In genomic region chr3:124373524-124373923, GRCh38 we compare ENCODE assay signal across 16 cellular contexts.
DNase-seq lines count a peak whose midpoint lies in the region; ATAC-seq, FAIRE-seq and TF ChIP-seq lines count a peak whose summit lies in the region.
"Had no signal": no experiment of that assay in that cellular context is flagged by ENCODE, and none has a peak within 500 bp of the region (broad histone marks: within the 10 kb centered on the region; RNA-seq: fewer than 3 reads in every experiment).

No MANE protein-coding gene starts in this region.

- H3K79me2 ChIP-seq in GM12878 (ENCODE audit: control insufficient read depth, insufficient read depth, low read length): no peaks in the 10 kb centered on the region
- H3K79me2 ChIP-seq in SK-N-SH (ENCODE audit: insufficient read depth): no peaks in the 10 kb centered on the region

- WGBS in GM12878 (ENCODE audit: insufficient coverage, insufficient replicate concordance, low lambda C conversion rate, missing lambda C conversion rate): 0% methylated on average over 2 of the region's 2 CpGs
- 74% methylated on average over 2 of the region's 2 CpGs for WGBS in SK-N-SH (ENCODE audit: low lambda C conversion rate)

- peak; percentile 32 for DNase-seq in GM12878 (ENCODE audit: low read depth, low spot score)
- DNase-seq in SK-N-SH: no peak
- DNase-seq in globus pallidus (ENCODE audit: low spot score): no peak
- DNase-seq in NCI-H2196 treated with DMSO at 0.1 percent for 48 hours (lab: John Stamatoyannopoulos, UW; ENCODE audit: unreplicated experiment): no peak
- DNase-seq: activated naive CD4-positive, alpha-beta T cell treated with anti-CD3 and anti-CD28 coated beads, Interleukin-2, amount 10 ng/mL, durations not matched to agents 7 days and 5 days; Caco-2; heart left ventricle; MG63; NCI-H1930; right cardiac atrium had no signal

- peak; percentile 56 for ATAC-seq in GM18498 (IDR thresholded peaks at IDR 0.05; ENCODE audit: unreplicated experiment)
- ATAC-seq in GM19452 (IDR thresholded peaks at IDR 0.05; ENCODE audit: unreplicated experiment): peak; percentile 71
- peak; percentile 67 for ATAC-seq in HG02981 (IDR thresholded peaks at IDR 0.05; ENCODE audit: unreplicated experiment)
- ATAC-seq in GM12878: peak; percentile 98
- ATAC-seq: heart left ventricle, right cardiac atrium had no signal

- CTCF ChIA-PET in GM12878 (lab: Yijun Ruan, JAX) (no interaction called here), SK-N-SH (lab: Yijun Ruan, JAX) (no interaction called here)

- H3K9ac ChIP-seq in GM12878 (ENCODE audit: control insufficient read depth, insufficient read depth, low read length): no peak overlapping the region
- H3K9ac ChIP-seq in SK-N-SH: no peak overlapping the region

- no peaks in the 10 kb centered on the region for H4K20me1 ChIP-seq in GM12878 (ENCODE audit: control insufficient read depth, insufficient read depth)
- no peaks in the 10 kb centered on the region for H4K20me1 ChIP-seq in SK-N-SH (ENCODE audit: insufficient read depth)

- RAD21 ChIA-PET in GM12878 (lab: Charles Lee; ENCODE audit: unreplicated experiment): interaction anchor here (1.0 kb wide), 1 partner anchor 55 kb away, joined by 3 read pairs; no protein-coding TSS in a partner anchor

- H3K36me3 ChIP-seq in GM12878 (ENCODE audit: control insufficient read depth in 2 of 2, insufficient read depth in 2 of 2, low read length in 1 of 2) (no peaks in the 10 kb centered on the region), SK-N-SH (replicated peaks in 1 of 2; ENCODE audit: control insufficient read depth in 1 of 2, insufficient read depth in 2 of 2, low read length in 1 of 2) (peaks cover 4 to 12% of the 10 kb centered on the region in 2 experiments)
- H3K36me3 ChIP-seq: esophagus muscularis mucosa, heart left ventricle, MG63, neutrophil had no signal

- in situ Hi-C loops in GM12878 (cut with MboI): no loop called here

- no peaks in the 10 kb centered on the region for H3K9me2 ChIP-seq in SK-N-SH

- H3K9me3 ChIP-seq in GM12878 (replicated peaks; ENCODE audit: control insufficient read depth, insufficient read depth, low read length): no peaks in the 10 kb centered on the region; the same call in 1 of the 3 replicates
- H3K9me3 ChIP-seq in SK-N-SH: no peaks in the 10 kb centered on the region
- H3K9me3 ChIP-seq: esophagus muscularis mucosa, MG63, neutrophil had no signal

- H3K4me2 ChIP-seq in GM12878 (ENCODE audit: control insufficient read depth, insufficient read depth) (no peak overlapping the region), SK-N-SH (no peak overlapping the region)

- H3K27ac ChIP-seq in GM12878 (ENCODE audit: control insufficient read depth, insufficient read depth): peak overlapping the region; percentile 23; the same call in 1 of the 2 replicates
- H3K27ac ChIP-seq in SK-N-SH (ENCODE audit: low read depth in 2 of 2, low read length in 1 of 2): no peak overlapping the region; a peak in 1 of 4 replicates
- H3K27ac ChIP-seq: esophagus muscularis mucosa, heart left ventricle, neutrophil had no signal

- no peak for TF ChIP-seq CTCF in GM12878 (IDR thresholded peaks at IDR 0.05 in 2 of 3, conservative IDR thresholded peaks at IDR 0.05 in 1 of 3; ENCODE audit: control insufficient read depth in 2 of 3, extremely low read depth in 1 of 3, insufficient read depth in 1 of 3, low read depth in 3 of 3, low read length in 3 of 3)
- TF ChIP-seq CTCF in SK-N-SH (IDR thresholded peaks at IDR 0.05): no peak

- no peak for TF ChIP-seq POLR2A in GM12878 (IDR thresholded peaks at IDR 0.05; ENCODE audit: low read depth, low read length)

- SMC1A ChIA-PET in GM12878 (lab: Charles Lee; ENCODE audit: uncharacterized antibody, unreplicated experiment): no interaction called here

- H3F3A ChIP-seq in SK-N-SH (replicated peaks; ENCODE audit: insufficient read depth): peaks cover 9% of the 10 kb centered on the region

- H2AFZ ChIP-seq in GM12878 (ENCODE audit: control insufficient read depth, low read depth, low read length): no peak overlapping the region
- H2AFZ ChIP-seq in SK-N-SH (ENCODE audit: low read depth): no peak overlapping the region

- no peak overlapping the region for H3K4me3 ChIP-seq in GM12878
- no peak overlapping the region for H3K4me3 ChIP-seq in SK-N-SH (ENCODE audit: low read depth in 2 of 2, low read length in 1 of 2)
- H3K4me3 ChIP-seq: esophagus muscularis mucosa, heart left ventricle, MG63 had no signal

- TF ChIP-seq RAD21 in GM12878 (IDR thresholded peaks at IDR 0.05; ENCODE audit: insufficient read depth, low read depth, low read length): no peak
- no peak for TF ChIP-seq RAD21 in SK-N-SH (IDR thresholded peaks at IDR 0.05; ENCODE audit: low read length)

- H3K27me3 ChIP-seq in GM12878 (replicated peaks in 1 of 2; ENCODE audit: control insufficient read depth in 2 of 2, insufficient read depth in 2 of 2, low read length in 1 of 2) (no peaks in the 10 kb centered on the region), SK-N-SH (ENCODE audit: insufficient read depth) (no peaks in the 10 kb centered on the region)
- H3K27me3 ChIP-seq: esophagus muscularis mucosa, heart left ventricle, neutrophil had no signal

- BruUV-seq in GM12878 (replicated peaks; lab: Mats Ljungman, UMichigan): no TSS peak

- POLR2A ChIA-PET in GM12878 (lab: Charles Lee) (no interaction called here), SK-N-SH (lab: Yijun Ruan, JAX) (interaction anchor here (0.6 kb wide), 1 partner anchor 209 kb away, joined by 3 read pairs; no protein-coding TSS in a partner anchor)

- intact Hi-C loops in GM12878 (cut with micrococcal nuclease; ENCODE audit: unreplicated experiment): no loop called here

- H3K4me1 ChIP-seq in GM12878 (ENCODE audit: control insufficient read depth, insufficient read depth, low read length) (no peaks in the 10 kb centered on the region), SK-N-SH (ENCODE audit: control insufficient read depth in 1 of 2, insufficient read depth in 2 of 2, low read depth in 1 of 2, low read length in 1 of 2) (peaks cover 0 to 11% of the 10 kb centered on the region in 2 experiments; a peak in 1 of 4 replicates)
- H3K4me1 ChIP-seq: Caco-2, esophagus muscularis mucosa, heart left ventricle had no signal

- FAIRE-seq in GM12878 (lab: Jason Lieb, UNC): peak; percentile 49
- FAIRE-seq: keratinocyte had no signal

- TF ChIP-seq EP300 in GM12878 (IDR thresholded peaks at IDR 0.05; ENCODE audit: borderline replicate concordance in 1 of 2, control insufficient read depth in 1 of 2, low read depth in 2 of 2, low read length in 2 of 2) (0 out of 4 replicates have a peak, but pooled peaks of 1 of the 2 experiments have one; percentile 29), SK-N-SH (IDR thresholded peaks at IDR 0.05; ENCODE audit: borderline replicate concordance in 1 of 2, low read depth in 1 of 2, low read length in 1 of 2) (no peak)

TF ChIP-seq in GM12878, 131 proteins besides CTCF, POLR2A, EP300 and RAD21 (continues in another document):
- TF ChIP-seq POU2F2 (IDR thresholded peaks at IDR 0.05; ENCODE audit: borderline replicate concordance, low read depth, low read length): 0 out of 3 replicates have a peak, but pooled peaks have one; percentile 12
- peak; percentile 86 for TF ChIP-seq ATF7 (IDR thresholded peaks at IDR 0.05; ENCODE audit: low read depth)
- peak; percentile 95 for TF ChIP-seq EED (IDR thresholded peaks at IDR 0.05; ENCODE audit: low read depth)
- peak in 1 of 2 experiments; percentile 61; a peak in 1 of 4 replicates for TF ChIP-seq CEBPB (IDR thresholded peaks at IDR 0.05; ENCODE audit: borderline replicate concordance in 1 of 2, low read depth in 2 of 2, low read length in 2 of 2)
- TF ChIP-seq CBX3 (IDR thresholded peaks at IDR 0.05; ENCODE audit: borderline replicate concordance, low read depth): no peak
- TF ChIP-seq ATF3 (IDR thresholded peaks at IDR 0.05; ENCODE audit: borderline replicate concordance, extremely low read depth, low read depth, low read length): no peak
- peak; percentile 51 for TF ChIP-seq CREB1 (IDR thresholded peaks at IDR 0.05; ENCODE audit: low read depth)
- TF ChIP-seq TARDBP (IDR thresholded peaks at IDR 0.05; ENCODE audit: borderline replicate concordance): no peak
- TF ChIP-seq PAX5 (IDR thresholded peaks at IDR 0.05; ENCODE audit: borderline replicate concordance, low read depth, low read length): peak; percentile 61; the same call in 1 of the 2 replicates
- peak; percentile 95 for TF ChIP-seq RUNX3 (IDR thresholded peaks at IDR 0.05; ENCODE audit: low read length)
- TF ChIP-seq SREBF1 (IDR thresholded peaks at IDR 0.05; ENCODE audit: low read length): no peak
- TF ChIP-seq CBX5 (IDR thresholded peaks at IDR 0.05; ENCODE audit: low read depth): peak; percentile 19; the same call in 1 of the 2 replicates

TF ChIP-seq in SK-N-SH, 30 proteins besides CTCF, POLR2A, EP300 and RAD21 (continues in another document):
- TF ChIP-seq SMC3 (IDR thresholded peaks at IDR 0.05; ENCODE audit: low read depth, low read length) (no peak), RFX5 (IDR thresholded peaks at IDR 0.05; ENCODE audit: low read length) (no peak), NFIC (IDR thresholded peaks at IDR 0.05; ENCODE audit: borderline replicate concordance) (no peak), JUND (IDR thresholded peaks at IDR 0.05) (no peak), FOXM1 (IDR thresholded peaks at IDR 0.05; ENCODE audit: low read depth) (no peak), ZBTB33 (IDR thresholded peaks at IDR 0.05; ENCODE audit: borderline replicate concordance, low read depth) (no peak), GATA2 (CRISPR knock-in tag; IDR thresholded peaks at IDR 0.05) (no peak), TCF12 (IDR thresholded peaks at IDR 0.05) (no peak), USF1 (IDR thresholded peaks at IDR 0.05; ENCODE audit: borderline replicate concordance, low read depth) (no peak)
